Comparison of ENCODE assay signal across 10 cellular contexts in genomic region chr16:84526794-84527485, GRCh38. TPM values are rescaled to one million over a fixed set of nuclear protein-coding genes. Genes with fewer than 3 reads are reported as not detected.
A peak's percentile ranks its signal among the peaks of the same experiment; 100 is the strongest.
DNase-seq lines count a peak whose midpoint lies in the region; ATAC-seq, FAIRE-seq and TF ChIP-seq lines count a peak whose summit lies in the region.
"Had no signal": no experiment of that assay in that cellular context is flagged by ENCODE, and none has a peak within 500 bp of the region (broad histone marks: within the 10 kb centered on the region; RNA-seq: fewer than 3 reads in every experiment).

No MANE protein-coding gene starts in this region.

- H3K36me3 ChIP-seq in right atrium auricular region: no peaks in the 10 kb centered on the region

- no peaks in the 10 kb centered on the region for H3K9me3 ChIP-seq in right atrium auricular region

- peak overlapping the region; percentile 65 to 66 for H3K27ac ChIP-seq in right atrium auricular region

- FAIRE-seq in D721Med (lab: Jason Lieb, UNC): no peak
- FAIRE-seq: GM19239 had no signal

- ATAC-seq in GM19467 (IDR thresholded peaks at IDR 0.05; ENCODE audit: unreplicated experiment): no peak
- no peak for ATAC-seq in HG03565 (IDR thresholded peaks at IDR 0.05; ENCODE audit: unreplicated experiment)

- no peaks in the 10 kb centered on the region for H3K27me3 ChIP-seq in right atrium auricular region

- peak; percentile 73 for DNase-seq in D721Med (ENCODE audit: insufficient read length, low spot score)
- DNase-seq in amniotic epithelial cell (ENCODE audit: low read depth): peak; percentile 54
- DNase-seq in right atrium auricular region (ENCODE audit: low spot score): no peak
- peak; percentile 93 for DNase-seq in retinal pigment epithelial cell (ENCODE audit: low read depth)
- DNase-seq in NCI-H2171 treated with DMSO at 0.1 percent for 48 hours (lab: John Stamatoyannopoulos, UW): no peak
- no peak for DNase-seq in stimulated activated CD4-positive, alpha-beta T cell treated with anti-CD3 and anti-CD28 coated beads, Interleukin-4, amount 100 ng/mL, for 4 hours
- DNase-seq: NCI-H1930 had no signal

- TF ChIP-seq CTCF in D721Med (IDR thresholded peaks at IDR 0.05; ENCODE audit: insufficient read depth, missing control alignments): peak; percentile 5
- TF ChIP-seq CTCF in right atrium auricular region (IDR thresholded peaks at IDR 0.05): no peak
- peak; percentile 16 for TF ChIP-seq CTCF in retinal pigment epithelial cell (conservative IDR thresholded peaks at IDR 0.05; ENCODE audit: low read depth, low read length)

- peaks cover 0 to 29% of the 10 kb centered on the region in 2 donors for H3K4me1 ChIP-seq in right atrium auricular region

- H3K4me3 ChIP-seq in right atrium auricular region: peak overlapping the region in 1 of 2 donors; percentile 19
- peak overlapping the region; percentile 19 for H3K4me3 ChIP-seq in retinal pigment epithelial cell (ENCODE audit: low read length)

RNA-seq across cellular contexts. Expression of gene MEAK7, which starts 22.5 kb away (rescaled TPM):
- total RNA-seq in right atrium auricular region: 1 to 10 TPM; 5.3 to 6.9 TPM

Comparison
In these comparisons a context has a peak if more than half of its experiments do, and no peak if none do; other contexts are left out.
1. DNase-seq: peak in D721Med (single experiment), amniotic epithelial cell (single experiment) and retinal pigment epithelial cell (single experiment); none in right atrium auricular region (single experiment), NCI-H2171 treated with DMSO at 0.1 percent for 48 hours (single experiment) and stimulated activated CD4-positive, alpha-beta T cell treated with anti-CD3 and anti-CD28 coated beads, Interleukin-4, amount 100 ng/mL, for 4 hours (0 of 2).
2. CTCF ChIP-seq: peak in D721Med (single experiment) and retinal pigment epithelial cell (single experiment); none in right atrium auricular region (0 of 2).